14 cellular contexts compared by ENCODE assay signal in genomic region chr13:45132384-45133064, GRCh38. TPM values are rescaled to one million over a fixed set of nuclear protein-coding genes. Genes with fewer than 3 reads are reported as not detected.
DNase-seq lines count a peak whose midpoint lies in the region; ATAC-seq, FAIRE-seq and TF ChIP-seq lines count a peak whose summit lies in the region.
"Had no signal": no experiment of that assay in that cellular context is flagged by ENCODE, and none has a peak within 500 bp of the region (broad histone marks: within the 10 kb centered on the region; RNA-seq: fewer than 3 reads in every experiment).

No MANE protein-coding gene starts in this region.

- H3K9ac ChIP-seq in SU-DHL-6 (ENCODE audit: low read length) (0 out of 2 replicates have a peak overlapping the region, but pooled peaks have one; percentile 13), MM.1S (ENCODE audit: low read length) (no peak overlapping the region)

- TF ChIP-seq CTCF in SU-DHL-6 (IDR thresholded peaks at IDR 0.05; ENCODE audit: insufficient read depth, low read length, poor library complexity, severe bottlenecking), result no peak
- TF ChIP-seq CTCF in MM.1S (IDR thresholded peaks at IDR 0.05; ENCODE audit: low read length), result no peak

- FAIRE-seq in GM12892 (lab: Jason Lieb, UNC) (peak; percentile 83), HTR-8/SVneo (lab: Jason Lieb, UNC) (no peak)
- FAIRE-seq: H1 had no signal

- H2AFZ ChIP-seq in SU-DHL-6 (ENCODE audit: low read depth, low read length, severe bottlenecking), result no peak overlapping the region
- H2AFZ ChIP-seq in MM.1S (ENCODE audit: low read length), result no peak overlapping the region

- intact Hi-C loops in left colon (cut with DNase I, micrococcal nuclease), result no loop called here

- H3K4me2 ChIP-seq in SU-DHL-6 (ENCODE audit: low read depth, low read length, poor library complexity, severe bottlenecking) (peak overlapping the region; percentile 33), MM.1S (ENCODE audit: low read depth, low read length) (no peak overlapping the region; the same call in 1 of the 2 replicates)

- no peak for TF ChIP-seq POLR2A in GM12892 (IDR thresholded peaks at IDR 0.05; ENCODE audit: low read depth, low read length)

- H3K4me3 ChIP-seq in SU-DHL-6 (ENCODE audit: insufficient read depth, low read length, poor library complexity, severe bottlenecking) (no peak overlapping the region), MM.1S (ENCODE audit: low read length) (no peak overlapping the region)
- H3K4me3 ChIP-seq: thoracic aorta had no signal

- H3K27ac ChIP-seq in SU-DHL-6 (ENCODE audit: low read depth, low read length), result peak overlapping the region; percentile 27
- no peak overlapping the region for H3K27ac ChIP-seq in MM.1S (ENCODE audit: low read length)
- H3K27ac ChIP-seq: thoracic aorta had no signal

- H3K79me2 ChIP-seq in SU-DHL-6 (ENCODE audit: insufficient read depth, low read length) (peaks cover 92% of the 10 kb centered on the region), MM.1S (ENCODE audit: low read length) (peaks cover 84% of the 10 kb centered on the region)

- ATAC-seq in GM19452 (IDR thresholded peaks at IDR 0.05; ENCODE audit: unreplicated experiment), result peak; percentile 89
- ATAC-seq in HG02981 (IDR thresholded peaks at IDR 0.05; ENCODE audit: unreplicated experiment), result peak; percentile 85
- ATAC-seq in left colon, result no peak

- H3K36me3 ChIP-seq in SU-DHL-6 (ENCODE audit: low read length) (no peaks in the 10 kb centered on the region), MM.1S (replicated peaks; ENCODE audit: insufficient read depth, low read length) (no peaks in the 10 kb centered on the region)
- H3K36me3 ChIP-seq: thoracic aorta had no signal

- H3K27me3 ChIP-seq in SU-DHL-6 (ENCODE audit: low read length) (no peaks in the 10 kb centered on the region), MM.1S (replicated peaks; ENCODE audit: insufficient read depth, low read length) (no peaks in the 10 kb centered on the region)

- H4K20me1 ChIP-seq in SU-DHL-6 (ENCODE audit: low read depth, low read length), result no peaks in the 10 kb centered on the region; the same call in 1 of the 2 replicates
- no peaks in the 10 kb centered on the region for H4K20me1 ChIP-seq in MM.1S (ENCODE audit: insufficient read depth, low read length)

- H3K4me1 ChIP-seq in MM.1S (ENCODE audit: low read length), result no peaks in the 10 kb centered on the region

- no peaks in the 10 kb centered on the region for H3K9me3 ChIP-seq in SU-DHL-6 (ENCODE audit: insufficient read depth, low read length)
- H3K9me3 ChIP-seq in MM.1S (replicated peaks; ENCODE audit: insufficient read depth, low read length), result no peaks in the 10 kb centered on the region
- H3K9me3 ChIP-seq: thoracic aorta had no signal

- H3F3A ChIP-seq in SU-DHL-6 (ENCODE audit: insufficient read depth) (0 out of 2 replicates have a peak, but pooled peaks cover 6% of the 10 kb centered on the region), MM.1S (ENCODE audit: insufficient read depth, low read length) (no peaks in the 10 kb centered on the region)

- H3K9me2 ChIP-seq in SU-DHL-6 (replicated peaks; ENCODE audit: insufficient read depth, low read length) (no peaks in the 10 kb centered on the region), MM.1S (replicated peaks; ENCODE audit: insufficient read depth, low read length) (no peaks in the 10 kb centered on the region)

- DNase-seq in GM12892 (ENCODE audit: insufficient read length) (no peak), left colon (no peak), MM.1S (no peak), HTR-8/SVneo (ENCODE audit: insufficient read length, low spot score) (no peak)
- no peak for DNase-seq in stimulated activated CD4-positive, alpha-beta T cell treated with anti-CD3 and anti-CD28 coated beads, Interleukin-4, amount 100 ng/mL, for 4 hours
- DNase-seq: activated CD4-positive, alpha-beta T cell treated with anti-CD3 and anti-CD28 coated beads for 1 hour; CD8-positive, alpha-beta memory T cell; erythroblast; NCI-H1048 had no signal

RNA-seq across cellular contexts. Expression of gene GTF2F2, which starts 12.2 kb away (rescaled TPM):
- 18.5 TPM for polyA plus RNA-seq in GM12892 (2012; ENCODE audit: missing spikeins)
- 10 to 100 TPM; 17.4 to 19.0 TPM for total RNA-seq in left colon
